Comparison of ENCODE assay signal across 8 cellular contexts in genomic region chr18:58535340-58536186, GRCh38.
A peak's percentile ranks its signal among the peaks of the same experiment; 100 is the strongest.
DNase-seq lines count a peak whose midpoint lies in the region; ATAC-seq and TF ChIP-seq lines count a peak whose summit lies in the region.

No MANE protein-coding gene starts in this region.

- H3K9ac ChIP-seq in colonic mucosa (ENCODE audit: low read depth in 2 of 2, low read length in 2 of 2) = no peak overlapping the region

- no peaks in the 10 kb centered on the region for H3K36me3 ChIP-seq in CD8-positive, alpha-beta T cell (ENCODE audit: insufficient read depth, low read length)
- no peaks in the 10 kb centered on the region for H3K36me3 ChIP-seq in colonic mucosa

- H3K27me3 ChIP-seq in CD8-positive, alpha-beta T cell (ENCODE audit: insufficient read depth, low read length) = no peaks in the 10 kb centered on the region
- no peaks in the 10 kb centered on the region for H3K27me3 ChIP-seq in colonic mucosa

- CTCF ChIA-PET in CD8-positive, alpha-beta T cell (lab: Charles Lee) = interaction anchor here (1.1 to 24.5 kb wide), 2 partner anchors 157 to 231 kb away, joined by 3 to 606 read pairs; no protein-coding TSS in a partner anchor
- CTCF ChIA-PET in activated B cell treated with CpG ODN at 0.5 μM for 24 hours (lab: Charles Lee) = interaction anchor here (0.6 to 15.2 kb wide), 6 partner anchors 123 to 229 kb away, joined by 3 to 295 read pairs (median 6); partner anchors contain the start of gene MALT1

- no peak for TF ChIP-seq CTCF in CD8-positive, alpha-beta T cell (IDR thresholded peaks at IDR 0.05)
- TF ChIP-seq CTCF in activated B cell treated with CpG ODN at 0.5 μM for 24 hours (IDR thresholded peaks at IDR 0.05) (no peak), progenitor cell of endocrine pancreas (IDR thresholded peaks at IDR 0.05; ENCODE audit: unreplicated experiment) (no peak), colonic mucosa (IDR thresholded peaks at IDR 0.05) (no peak)

- peaks cover 2% of the 10 kb centered on the region for H3K27me3 Mint-ChIP-seq in CD8-positive, alpha-beta T cell (ENCODE audit: low read depth)
- H3K27me3 Mint-ChIP-seq in activated B cell treated with CpG ODN at 0.5 μM for 24 hours = no peaks in the 10 kb centered on the region
- H3K27me3 Mint-ChIP-seq in progenitor cell of endocrine pancreas = peaks cover 29% of the 10 kb centered on the region

- peaks cover 4% of the 10 kb centered on the region for H3K4me1 Mint-ChIP-seq in CD8-positive, alpha-beta T cell (ENCODE audit: low read depth)
- peaks cover 68% of the 10 kb centered on the region for H3K4me1 Mint-ChIP-seq in activated B cell treated with CpG ODN at 0.5 μM for 24 hours
- peaks cover 14% of the 10 kb centered on the region for H3K4me1 Mint-ChIP-seq in progenitor cell of endocrine pancreas (ENCODE audit: low read depth)

- H3K27ac ChIP-seq in CD8-positive, alpha-beta T cell (ENCODE audit: low read depth, low read length) = no peak overlapping the region
- H3K27ac ChIP-seq in colonic mucosa = no peak overlapping the region

- no peak overlapping the region for H3K27ac Mint-ChIP-seq in CD8-positive, alpha-beta T cell
- peak overlapping the region; percentile 81 for H3K27ac Mint-ChIP-seq in activated B cell treated with CpG ODN at 0.5 μM for 24 hours
- no peak overlapping the region for H3K27ac Mint-ChIP-seq in progenitor cell of endocrine pancreas

- no peaks in the 10 kb centered on the region for H3K36me3 Mint-ChIP-seq in CD8-positive, alpha-beta T cell
- H3K36me3 Mint-ChIP-seq in activated B cell treated with CpG ODN at 0.5 μM for 24 hours (ENCODE audit: low read depth) (no peaks in the 10 kb centered on the region), progenitor cell of endocrine pancreas (ENCODE audit: insufficient read depth) (no peaks in the 10 kb centered on the region)

- H3K9me3 ChIP-seq in CD8-positive, alpha-beta T cell (ENCODE audit: low read length) = no peaks in the 10 kb centered on the region
- no peaks in the 10 kb centered on the region for H3K9me3 ChIP-seq in colonic mucosa

- ATAC-seq in CD8-positive, alpha-beta T cell = peak; percentile 42
- ATAC-seq in HG03108 (IDR thresholded peaks at IDR 0.05; ENCODE audit: unreplicated experiment) = peak; percentile 54
- ATAC-seq in activated B cell treated with CpG ODN at 0.5 μM for 24 hours (ENCODE audit: low read depth) = peak; percentile 78
- ATAC-seq in stimulated activated naive CD8-positive, alpha-beta T cell treated with anti-CD3 and anti-CD28 coated beads, Interleukin-15, Interleukin-2, amounts not matched to agents 100 U/mL and 50 U/mL, for 24 hours = peak; percentile 81

- no peak overlapping the region for H3K4me3 Mint-ChIP-seq in CD8-positive, alpha-beta T cell
- H3K4me3 Mint-ChIP-seq in activated B cell treated with CpG ODN at 0.5 μM for 24 hours (peak overlapping the region; percentile 63), progenitor cell of endocrine pancreas (ENCODE audit: low read depth) (no peak overlapping the region)

- POLR2A ChIA-PET in CD8-positive, alpha-beta T cell (lab: Charles Lee) = no interaction called here
- POLR2A ChIA-PET in activated B cell treated with CpG ODN at 0.5 μM for 24 hours (lab: Charles Lee) = interaction anchor here (0.6 to 10.8 kb wide), 7 partner anchors 21 to 171 kb away, joined by 3 to 93 read pairs (median 5); partner anchors contain the start of gene MALT1

- intact Hi-C loops in CD8-positive, alpha-beta T cell (cut with DNase I, micrococcal nuclease) = no loop called here
- intact Hi-C loops in activated B cell treated with CpG ODN at 0.5 μM for 24 hours (cut with micrococcal nuclease) = loop anchor here (1.0 to 2.0 kb wide), 6 partner anchors 17 to 136 kb away; partner anchors contain the start of gene MALT1
- intact Hi-C loops in colonic mucosa (cut with DNase I) = no loop called here

- H3K9me3 Mint-ChIP-seq in CD8-positive, alpha-beta T cell = no peaks in the 10 kb centered on the region
- H3K9me3 Mint-ChIP-seq in activated B cell treated with CpG ODN at 0.5 μM for 24 hours = no peaks in the 10 kb centered on the region
- no peaks in the 10 kb centered on the region for H3K9me3 Mint-ChIP-seq in progenitor cell of endocrine pancreas (ENCODE audit: low read depth)

- no peaks in the 10 kb centered on the region for H3K4me1 ChIP-seq in CD8-positive, alpha-beta T cell (ENCODE audit: insufficient read depth, low read length)
- H3K4me1 ChIP-seq in colonic mucosa = peaks cover 6% of the 10 kb centered on the region

- no peak overlapping the region for H3K4me3 ChIP-seq in CD8-positive, alpha-beta T cell (ENCODE audit: low read depth, low read length)
- H3K4me3 ChIP-seq in colonic mucosa = no peak overlapping the region

- DNase-seq in CD8-positive, alpha-beta T cell = no peak
- DNase-seq in GM19238 (ENCODE audit: insufficient read length, low spot score) (peak; percentile 22), activated B cell treated with CpG ODN at 0.5 μM for 24 hours (no peak), NCI-H1436 (lab: John Stamatoyannopoulos, UW) (no peak), progenitor cell of endocrine pancreas (ENCODE audit: low spot score, unreplicated experiment) (no peak), colonic mucosa (no peak)
- peak; percentile 34 for DNase-seq in stimulated activated naive CD8-positive, alpha-beta T cell treated with anti-CD3 and anti-CD28 coated beads, Interleukin-15, Interleukin-2, amounts not matched to agents 100 U/mL and 50 U/mL, for 24 hours

Comparison
In these comparisons a context has a peak if more than half of its experiments do, and no peak if none do; other contexts are left out.
1. DNase-seq: peak in GM19238 (single experiment) and stimulated activated naive CD8-positive, alpha-beta T cell treated with anti-CD3 and anti-CD28 coated beads, Interleukin-15, Interleukin-2, amounts not matched to agents 100 U/mL and 50 U/mL, for 24 hours (single experiment); none in CD8-positive, alpha-beta T cell (0 of 7), activated B cell treated with CpG ODN at 0.5 μM for 24 hours (single experiment), NCI-H1436 (single experiment), progenitor cell of endocrine pancreas (single experiment) and colonic mucosa (single experiment).
2. Peak in every context shown above with its lines, with median percentiles within 50 percentile points of each other: ATAC-seq.